7 cellular contexts compared by ENCODE assay signal in genomic region chr1:120878206-120878605, GRCh38. TPM values are rescaled to one million over a fixed set of nuclear protein-coding genes. Genes with fewer than 3 reads are reported as not detected.
"Had no signal": no experiment of that assay in that cellular context is flagged by ENCODE, and none has a peak within 500 bp of the region (broad histone marks: within the 10 kb centered on the region; RNA-seq: fewer than 3 reads in every experiment).

No MANE protein-coding gene starts in this region.

RNA-seq across cellular contexts. Expression of gene PPIAL4A, which starts 11.4 kb away (rescaled TPM):
- total RNA-seq: GM23248, GM23338, H1, H4, H7, H9, HFFc6 had no signal
- polyA plus RNA-seq: GM23248, GM23338, H1 had no signal
